ENCODE assay signal across 1 cellular context in the genomic region with DNA sequence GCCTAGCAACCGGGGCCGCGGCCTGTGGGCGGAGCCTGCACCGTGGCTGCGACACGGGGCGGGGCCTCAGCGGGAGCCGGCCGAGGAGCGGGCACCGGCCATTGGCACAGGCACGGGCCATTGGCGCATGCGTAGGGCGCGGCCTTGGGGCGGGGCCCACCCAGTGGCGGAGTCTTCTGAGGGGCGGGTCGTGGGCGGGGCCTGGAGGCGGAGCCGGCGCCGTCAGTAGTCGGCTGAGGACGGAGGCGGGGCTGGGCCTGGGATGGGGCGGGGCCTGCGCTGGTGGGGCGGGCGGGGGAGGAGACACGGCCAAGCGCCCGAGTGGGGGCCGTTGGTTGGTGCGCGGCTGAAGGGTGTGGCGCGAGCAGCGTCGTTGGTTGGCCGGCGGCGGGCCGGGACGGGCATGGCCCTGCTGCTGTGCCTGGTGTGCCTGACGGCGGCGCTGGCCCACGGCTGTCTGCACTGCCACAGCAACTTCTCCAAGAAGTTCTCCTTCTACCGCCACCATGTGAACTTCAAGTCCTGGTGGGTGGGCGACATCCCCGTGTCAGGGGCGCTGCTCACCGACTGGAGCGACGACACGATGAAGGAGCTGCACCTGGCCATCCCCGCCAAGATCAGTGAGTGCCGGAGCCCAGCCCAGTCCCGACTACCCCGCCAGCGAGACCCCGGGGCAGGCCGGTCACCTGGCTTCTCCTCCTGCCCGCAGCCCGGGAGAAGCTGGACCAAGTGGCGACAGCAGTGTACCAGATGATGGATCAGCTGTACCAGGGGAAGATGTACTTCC.
TF ChIP-seq lines count a peak whose summit lies in the region.

A gene with protein sequence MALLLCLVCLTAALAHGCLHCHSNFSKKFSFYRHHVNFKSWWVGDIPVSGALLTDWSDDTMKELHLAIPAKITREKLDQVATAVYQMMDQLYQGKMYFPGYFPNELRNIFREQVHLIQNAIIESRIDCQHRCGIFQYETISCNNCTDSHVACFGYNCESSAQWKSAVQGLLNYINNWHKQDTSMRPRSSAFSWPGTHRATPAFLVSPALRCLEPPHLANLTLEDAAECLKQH (plus strand): TSS at position 373 of the 787 bp plus-strand sequence. CDS start 31 bp downstream, at position 404.

TF ChIP-seq in HepG2, 621 proteins besides CTCF, POLR2A, EP300 and RAD21 (continued from another document and continues in another):
- peak; percentile 89; the same call in 2 of the 3 replicates for TF ChIP-seq MXI1 (IDR thresholded peaks at IDR 0.05; ENCODE audit: borderline replicate concordance, low read depth, low read length)
- TF ChIP-seq ZNF543 (CRISPR knock-in tag; IDR thresholded peaks at IDR 0.05) = no peak
- no peak for TF ChIP-seq ETV6 (CRISPR knock-in tag; conservative IDR thresholded peaks at IDR 0.05)
- TF ChIP-seq NCOA1 (CRISPR knock-in tag; IDR thresholded peaks at IDR 0.05) = no peak
- 0 out of 2 replicates have a peak, but pooled peaks have one; percentile 5 for TF ChIP-seq ZNF678 (CRISPR knock-in tag; IDR thresholded peaks at IDR 0.05)
- TF ChIP-seq TBX2 (CRISPR knock-in tag; IDR thresholded peaks at IDR 0.05; ENCODE audit: borderline replicate concordance) = peak; percentile 37
- TF ChIP-seq, protein P1, sequence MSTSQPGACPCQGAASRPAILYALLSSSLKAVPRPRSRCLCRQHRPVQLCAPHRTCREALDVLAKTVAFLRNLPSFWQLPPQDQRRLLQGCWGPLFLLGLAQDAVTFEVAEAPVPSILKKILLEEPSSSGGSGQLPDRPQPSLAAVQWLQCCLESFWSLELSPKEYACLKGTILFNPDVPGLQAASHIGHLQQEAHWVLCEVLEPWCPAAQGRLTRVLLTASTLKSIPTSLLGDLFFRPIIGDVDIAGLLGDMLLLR (CRISPR knock-in tag; IDR thresholded peaks at IDR 0.05) = peak; percentile 27; the same call in 1 of the 2 replicates
- no peak for TF ChIP-seq ZKSCAN1 (IDR thresholded peaks at IDR 0.05; ENCODE audit: low read length)
- no peak for TF ChIP-seq STAT5B (CRISPR knock-in tag; IDR thresholded peaks at IDR 0.05)
- TF ChIP-seq SAP130 (CRISPR knock-in tag; IDR thresholded peaks at IDR 0.05; ENCODE audit: low read depth) = peak; percentile 80; the same call in 1 of the 2 replicates
- no peak for TF ChIP-seq NFKB2 (CRISPR knock-in tag; IDR thresholded peaks at IDR 0.05; ENCODE audit: borderline replicate concordance)
- no peak for TF ChIP-seq HOXA9 (CRISPR knock-in tag; IDR thresholded peaks at IDR 0.05; ENCODE audit: borderline replicate concordance)
- TF ChIP-seq, protein P2, sequence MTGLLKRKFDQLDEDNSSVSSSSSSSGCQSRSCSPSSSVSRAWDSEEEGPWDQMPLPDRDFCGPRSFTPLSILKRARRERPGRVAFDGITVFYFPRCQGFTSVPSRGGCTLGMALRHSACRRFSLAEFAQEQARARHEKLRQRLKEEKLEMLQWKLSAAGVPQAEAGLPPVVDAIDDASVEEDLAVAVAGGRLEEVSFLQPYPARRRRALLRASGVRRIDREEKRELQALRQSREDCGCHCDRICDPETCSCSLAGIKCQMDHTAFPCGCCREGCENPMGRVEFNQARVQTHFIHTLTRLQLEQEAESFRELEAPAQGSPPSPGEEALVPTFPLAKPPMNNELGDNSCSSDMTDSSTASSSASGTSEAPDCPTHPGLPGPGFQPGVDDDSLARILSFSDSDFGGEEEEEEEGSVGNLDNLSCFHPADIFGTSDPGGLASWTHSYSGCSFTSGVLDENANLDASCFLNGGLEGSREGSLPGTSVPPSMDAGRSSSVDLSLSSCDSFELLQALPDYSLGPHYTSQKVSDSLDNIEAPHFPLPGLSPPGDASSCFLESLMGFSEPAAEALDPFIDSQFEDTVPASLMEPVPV (CRISPR knock-in tag; IDR thresholded peaks at IDR 0.05) = peak; percentile 14; the same call in 1 of the 2 replicates
- TF ChIP-seq ZNF335 (CRISPR knock-in tag; IDR thresholded peaks at IDR 0.05) = no peak
- TF ChIP-seq, protein P3, sequence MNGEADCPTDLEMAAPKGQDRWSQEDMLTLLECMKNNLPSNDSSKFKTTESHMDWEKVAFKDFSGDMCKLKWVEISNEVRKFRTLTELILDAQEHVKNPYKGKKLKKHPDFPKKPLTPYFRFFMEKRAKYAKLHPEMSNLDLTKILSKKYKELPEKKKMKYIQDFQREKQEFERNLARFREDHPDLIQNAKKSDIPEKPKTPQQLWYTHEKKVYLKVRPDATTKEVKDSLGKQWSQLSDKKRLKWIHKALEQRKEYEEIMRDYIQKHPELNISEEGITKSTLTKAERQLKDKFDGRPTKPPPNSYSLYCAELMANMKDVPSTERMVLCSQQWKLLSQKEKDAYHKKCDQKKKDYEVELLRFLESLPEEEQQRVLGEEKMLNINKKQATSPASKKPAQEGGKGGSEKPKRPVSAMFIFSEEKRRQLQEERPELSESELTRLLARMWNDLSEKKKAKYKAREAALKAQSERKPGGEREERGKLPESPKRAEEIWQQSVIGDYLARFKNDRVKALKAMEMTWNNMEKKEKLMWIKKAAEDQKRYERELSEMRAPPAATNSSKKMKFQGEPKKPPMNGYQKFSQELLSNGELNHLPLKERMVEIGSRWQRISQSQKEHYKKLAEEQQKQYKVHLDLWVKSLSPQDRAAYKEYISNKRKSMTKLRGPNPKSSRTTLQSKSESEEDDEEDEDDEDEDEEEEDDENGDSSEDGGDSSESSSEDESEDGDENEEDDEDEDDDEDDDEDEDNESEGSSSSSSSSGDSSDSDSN (CRISPR knock-in tag; IDR thresholded peaks at IDR 0.05) = no peak
- TF ChIP-seq, protein P4, sequence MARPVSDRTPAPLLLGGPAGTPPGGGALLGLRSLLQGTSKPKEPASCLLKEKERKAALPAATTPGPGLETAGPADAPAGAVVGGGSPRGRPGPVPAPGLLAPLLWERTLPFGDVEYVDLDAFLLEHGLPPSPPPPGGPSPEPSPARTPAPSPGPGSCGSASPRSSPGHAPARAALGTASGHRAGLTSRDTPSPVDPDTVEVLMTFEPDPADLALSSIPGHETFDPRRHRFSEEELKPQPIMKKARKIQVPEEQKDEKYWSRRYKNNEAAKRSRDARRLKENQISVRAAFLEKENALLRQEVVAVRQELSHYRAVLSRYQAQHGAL (CRISPR knock-in tag; IDR thresholded peaks at IDR 0.05; ENCODE audit: not compliant biosample characterization) = no peak
- TF ChIP-seq, protein P5, sequence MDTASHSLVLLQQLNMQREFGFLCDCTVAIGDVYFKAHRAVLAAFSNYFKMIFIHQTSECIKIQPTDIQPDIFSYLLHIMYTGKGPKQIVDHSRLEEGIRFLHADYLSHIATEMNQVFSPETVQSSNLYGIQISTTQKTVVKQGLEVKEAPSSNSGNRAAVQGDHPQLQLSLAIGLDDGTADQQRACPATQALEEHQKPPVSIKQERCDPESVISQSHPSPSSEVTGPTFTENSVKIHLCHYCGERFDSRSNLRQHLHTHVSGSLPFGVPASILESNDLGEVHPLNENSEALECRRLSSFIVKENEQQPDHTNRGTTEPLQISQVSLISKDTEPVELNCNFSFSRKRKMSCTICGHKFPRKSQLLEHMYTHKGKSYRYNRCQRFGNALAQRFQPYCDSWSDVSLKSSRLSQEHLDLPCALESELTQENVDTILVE (CRISPR knock-in tag; IDR thresholded peaks at IDR 0.05) = no peak; the same call in 1 of the 2 replicates
- no peak for TF ChIP-seq NR1H2 (CRISPR knock-in tag; IDR thresholded peaks at IDR 0.05; ENCODE audit: borderline replicate concordance, low read depth)
- no peak for TF ChIP-seq ZNF432 (CRISPR knock-in tag; IDR thresholded peaks at IDR 0.05; ENCODE audit: borderline replicate concordance)
- no peak for TF ChIP-seq EEA1 (CRISPR knock-in tag; IDR thresholded peaks at IDR 0.05; ENCODE audit: borderline replicate concordance)
- no peak; the same call in 1 of the 2 replicates for TF ChIP-seq CREB1 (IDR thresholded peaks at IDR 0.05)
- TF ChIP-seq CREB1 (CRISPR knock-in tag; IDR thresholded peaks at IDR 0.05) = no peak
- no peak for TF ChIP-seq ZNF83 (CRISPR knock-in tag; IDR thresholded peaks at IDR 0.05; ENCODE audit: borderline replicate concordance)
- TF ChIP-seq ZSCAN9 (CRISPR knock-in tag; IDR thresholded peaks at IDR 0.05; ENCODE audit: borderline replicate concordance) = no peak
- no peak for TF ChIP-seq ARNT (IDR thresholded peaks at IDR 0.05)
- no peak for TF ChIP-seq KLF16 (CRISPR knock-in tag; IDR thresholded peaks at IDR 0.05)
- TF ChIP-seq ZNF564 (CRISPR knock-in tag; IDR thresholded peaks at IDR 0.05) = no peak
- TF ChIP-seq, protein P6, sequence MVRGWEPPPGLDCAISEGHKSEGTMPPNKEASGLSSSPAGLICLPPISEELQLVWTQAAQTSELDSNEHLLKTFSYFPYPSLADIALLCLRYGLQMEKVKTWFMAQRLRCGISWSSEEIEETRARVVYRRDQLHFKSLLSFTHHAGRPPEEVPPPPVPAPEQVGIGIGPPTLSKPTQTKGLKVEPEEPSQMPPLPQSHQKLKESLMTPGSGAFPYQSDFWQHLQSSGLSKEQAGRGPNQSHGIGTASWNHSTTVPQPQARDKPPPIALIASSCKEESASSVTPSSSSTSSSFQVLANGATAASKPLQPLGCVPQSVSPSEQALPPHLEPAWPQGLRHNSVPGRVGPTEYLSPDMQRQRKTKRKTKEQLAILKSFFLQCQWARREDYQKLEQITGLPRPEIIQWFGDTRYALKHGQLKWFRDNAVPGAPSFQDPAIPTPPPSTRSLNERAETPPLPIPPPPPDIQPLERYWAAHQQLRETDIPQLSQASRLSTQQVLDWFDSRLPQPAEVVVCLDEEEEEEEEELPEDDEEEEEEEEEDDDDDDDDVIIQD (CRISPR knock-in tag; IDR thresholded peaks at IDR 0.05; ENCODE audit: low read depth) = no peak
- TF ChIP-seq DNMT1 (CRISPR knock-in tag; IDR thresholded peaks at IDR 0.05) = no peak
- no peak for TF ChIP-seq MTF1 (CRISPR knock-in tag; IDR thresholded peaks at IDR 0.05)
- TF ChIP-seq, protein P7, sequence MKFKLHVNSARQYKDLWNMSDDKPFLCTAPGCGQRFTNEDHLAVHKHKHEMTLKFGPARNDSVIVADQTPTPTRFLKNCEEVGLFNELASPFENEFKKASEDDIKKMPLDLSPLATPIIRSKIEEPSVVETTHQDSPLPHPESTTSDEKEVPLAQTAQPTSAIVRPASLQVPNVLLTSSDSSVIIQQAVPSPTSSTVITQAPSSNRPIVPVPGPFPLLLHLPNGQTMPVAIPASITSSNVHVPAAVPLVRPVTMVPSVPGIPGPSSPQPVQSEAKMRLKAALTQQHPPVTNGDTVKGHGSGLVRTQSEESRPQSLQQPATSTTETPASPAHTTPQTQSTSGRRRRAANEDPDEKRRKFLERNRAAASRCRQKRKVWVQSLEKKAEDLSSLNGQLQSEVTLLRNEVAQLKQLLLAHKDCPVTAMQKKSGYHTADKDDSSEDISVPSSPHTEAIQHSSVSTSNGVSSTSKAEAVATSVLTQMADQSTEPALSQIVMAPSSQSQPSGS (CRISPR knock-in tag; IDR thresholded peaks at IDR 0.05) = no peak
- TF ChIP-seq, protein P8, sequence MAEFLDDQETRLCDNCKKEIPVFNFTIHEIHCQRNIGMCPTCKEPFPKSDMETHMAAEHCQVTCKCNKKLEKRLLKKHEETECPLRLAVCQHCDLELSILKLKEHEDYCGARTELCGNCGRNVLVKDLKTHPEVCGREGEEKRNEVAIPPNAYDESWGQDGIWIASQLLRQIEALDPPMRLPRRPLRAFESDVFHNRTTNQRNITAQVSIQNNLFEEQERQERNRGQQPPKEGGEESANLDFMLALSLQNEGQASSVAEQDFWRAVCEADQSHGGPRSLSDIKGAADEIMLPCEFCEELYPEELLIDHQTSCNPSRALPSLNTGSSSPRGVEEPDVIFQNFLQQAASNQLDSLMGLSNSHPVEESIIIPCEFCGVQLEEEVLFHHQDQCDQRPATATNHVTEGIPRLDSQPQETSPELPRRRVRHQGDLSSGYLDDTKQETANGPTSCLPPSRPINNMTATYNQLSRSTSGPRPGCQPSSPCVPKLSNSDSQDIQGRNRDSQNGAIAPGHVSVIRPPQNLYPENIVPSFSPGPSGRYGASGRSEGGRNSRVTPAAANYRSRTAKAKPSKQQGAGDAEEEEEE (CRISPR knock-in tag; IDR thresholded peaks at IDR 0.05; ENCODE audit: borderline replicate concordance) = no peak
- TF ChIP-seq, protein P9, sequence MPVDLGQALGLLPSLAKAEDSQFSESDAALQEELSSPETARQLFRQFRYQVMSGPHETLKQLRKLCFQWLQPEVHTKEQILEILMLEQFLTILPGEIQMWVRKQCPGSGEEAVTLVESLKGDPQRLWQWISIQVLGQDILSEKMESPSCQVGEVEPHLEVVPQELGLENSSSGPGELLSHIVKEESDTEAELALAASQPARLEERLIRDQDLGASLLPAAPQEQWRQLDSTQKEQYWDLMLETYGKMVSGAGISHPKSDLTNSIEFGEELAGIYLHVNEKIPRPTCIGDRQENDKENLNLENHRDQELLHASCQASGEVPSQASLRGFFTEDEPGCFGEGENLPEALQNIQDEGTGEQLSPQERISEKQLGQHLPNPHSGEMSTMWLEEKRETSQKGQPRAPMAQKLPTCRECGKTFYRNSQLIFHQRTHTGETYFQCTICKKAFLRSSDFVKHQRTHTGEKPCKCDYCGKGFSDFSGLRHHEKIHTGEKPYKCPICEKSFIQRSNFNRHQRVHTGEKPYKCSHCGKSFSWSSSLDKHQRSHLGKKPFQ (CRISPR knock-in tag; IDR thresholded peaks at IDR 0.05; ENCODE audit: insufficient replicate concordance) = no peak
- peak; percentile 69; the same call in 1 of the 2 replicates for TF ChIP-seq SIN3A (IDR thresholded peaks at IDR 0.05; ENCODE audit: borderline replicate concordance, low read depth, low read length)
- TF ChIP-seq KLF9 (CRISPR knock-in tag; IDR thresholded peaks at IDR 0.05; ENCODE audit: low read depth) = no peak
- no peak for TF ChIP-seq FOXA1 (IDR thresholded peaks at IDR 0.05)
- TF ChIP-seq FOXA1 (CRISPR knock-in tag; IDR thresholded peaks at IDR 0.05) = no peak
- no peak for TF ChIP-seq REXO4 (CRISPR knock-in tag; IDR thresholded peaks at IDR 0.05; ENCODE audit: borderline replicate concordance)
- TF ChIP-seq ZFP36L2 (CRISPR knock-in tag; IDR thresholded peaks at IDR 0.05) = no peak
- TF ChIP-seq CCAR2 (optimal IDR thresholded peaks at IDR 0.05; ENCODE audit: low read depth, low read length) = no peak
- TF ChIP-seq ZNF510 (CRISPR knock-in tag; IDR thresholded peaks at IDR 0.05; ENCODE audit: low read depth) = no peak
- no peak for TF ChIP-seq SRSF1 (optimal IDR thresholded peaks at IDR 0.05; ENCODE audit: low read depth, low read length)
- TF ChIP-seq NKX3-1 (CRISPR knock-in tag; IDR thresholded peaks at IDR 0.05) = no peak
- peak; percentile 42; the same call in 1 of the 2 replicates for TF ChIP-seq MXD4 (CRISPR knock-in tag; IDR thresholded peaks at IDR 0.05)
- TF ChIP-seq SSRP1 (CRISPR knock-in tag; IDR thresholded peaks at IDR 0.05) = no peak
- TF ChIP-seq TCF7L2 (IDR thresholded peaks at IDR 0.05; ENCODE audit: low read depth, low read length) = no peak
- no peak for TF ChIP-seq SAFB2 (CRISPR knock-in tag; IDR thresholded peaks at IDR 0.05; ENCODE audit: borderline replicate concordance, low read depth)
- no peak for TF ChIP-seq ZNF17 (CRISPR knock-in tag; IDR thresholded peaks at IDR 0.05)
- TF ChIP-seq, protein P10, sequence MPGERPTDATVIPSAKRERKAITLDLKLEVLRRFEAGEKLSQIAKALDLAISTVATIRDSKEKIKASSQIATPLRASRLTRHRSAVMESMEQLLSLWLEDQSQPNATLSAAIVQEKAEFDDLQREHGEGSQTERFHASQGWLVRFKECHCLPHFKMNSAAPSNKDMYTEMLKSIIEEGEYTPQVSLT (CRISPR knock-in tag; IDR thresholded peaks at IDR 0.05; ENCODE audit: borderline replicate concordance, low read depth) = no peak
- TF ChIP-seq ZNF431 (CRISPR knock-in tag; IDR thresholded peaks at IDR 0.05; ENCODE audit: borderline replicate concordance, low read depth) = no peak
